20 cellular contexts compared by ENCODE assay signal in genomic region chr22:45019861-45020655, GRCh38. TPM values are rescaled to one million over a fixed set of nuclear protein-coding genes. Genes with fewer than 3 reads are reported as not detected.
DNase-seq lines count a peak whose midpoint lies in the region; ATAC-seq and TF ChIP-seq lines count a peak whose summit lies in the region.
"Had no signal": no experiment of that assay in that cellular context is flagged by ENCODE, and none has a peak within 500 bp of the region (broad histone marks: within the 10 kb centered on the region; RNA-seq: fewer than 3 reads in every experiment).

No MANE protein-coding gene starts in this region.

- H2BK120ac ChIP-seq in H9 (ENCODE audit: low read depth, low read length, poor library complexity, severe bottlenecking) = no peak overlapping the region
- H2BK120ac ChIP-seq in neuronal stem cell (ENCODE audit: low read depth, low read length) = no peak overlapping the region

- H3K27ac ChIP-seq in H9 (ENCODE audit: insufficient read length, low read depth, low read length) = no peak overlapping the region
- H3K27ac ChIP-seq in Panc1 (ENCODE audit: low read length) = no peak overlapping the region
- H3K27ac ChIP-seq in neuronal stem cell (replicated peaks; ENCODE audit: low read length) = no peak overlapping the region
- no peak overlapping the region for H3K27ac ChIP-seq in brain microvascular endothelial cell
- H3K27ac ChIP-seq: BLaER1, Peyer's patch, SJCRH30 had no signal

- no peak overlapping the region for H4K91ac ChIP-seq in H9 (ENCODE audit: insufficient read length, low read depth, low read length)
- no peak overlapping the region for H4K91ac ChIP-seq in neuronal stem cell (ENCODE audit: low read depth, low read length, poor library complexity)

- H2AFZ ChIP-seq in H9 (ENCODE audit: low read length) = no peak overlapping the region
- H2AFZ ChIP-seq in neuronal stem cell (ENCODE audit: low read length) = no peak overlapping the region

- CTCF ChIA-PET in Panc1 (lab: Charles Lee) = no interaction called here

- H3K56ac ChIP-seq in H9 (ENCODE audit: insufficient read length, low read depth, low read length) = no peak overlapping the region

- H3K36me3 Mint-ChIP-seq in H9 (ENCODE audit: insufficient read depth in 1 of 3, low read depth in 3 of 3) = peaks cover 0 to 5% (median 2%) of the 10 kb centered on the region in 3 experiments; a peak in 1 of 7 replicates
- no peaks in the 10 kb centered on the region for H3K36me3 Mint-ChIP-seq in activated T-helper 1 cell treated with anti-CD3 and anti-CD28 coated beads, Interleukin-12 subunit alpha, Interleukin-12 subunit beta, Interleukin-2, Interleukin-4 antibody, amounts not matched to agents 30 ng/mL and 10 ng/mL and 1 ng/mL, durations not matched to agents 14 hours and 24 hours and 36 hours (ENCODE audit: low read depth)
- H3K36me3 Mint-ChIP-seq: T-cell had no signal

- H2AK5ac ChIP-seq in H9 (ENCODE audit: insufficient read length, low read length) (no peak overlapping the region), neuronal stem cell (ENCODE audit: low read depth, low read length) (peak overlapping the region; percentile 66)

- H3K4me3 ChIP-seq in Panc1 (ENCODE audit: low read depth in 2 of 2, low read length in 2 of 2) (no peak overlapping the region), neuronal stem cell (ENCODE audit: low read length in 2 of 2) (no peak overlapping the region), brain microvascular endothelial cell (ENCODE audit: low read depth, low read length) (no peak overlapping the region)
- H3K4me3 ChIP-seq: BLaER1, Peyer's patch, SJCRH30 had no signal

- peaks cover 6% of the 10 kb centered on the region; the same call in 1 of the 2 replicates for H3K4me1 ChIP-seq in H9 (ENCODE audit: insufficient read depth, low read length)
- no peaks in the 10 kb centered on the region for H3K4me1 ChIP-seq in Panc1 (ENCODE audit: control insufficient read depth, insufficient read depth, low read length)
- no peaks in the 10 kb centered on the region for H3K4me1 ChIP-seq in neuronal stem cell (ENCODE audit: control insufficient read depth in 2 of 2, insufficient read depth in 1 of 2, low read depth in 1 of 2, low read length in 2 of 2)
- H3K4me1 ChIP-seq: Peyer's patch, SJCRH30 had no signal

- POLR2A ChIA-PET in Panc1 (lab: Charles Lee) = no interaction called here

- H2BK15ac ChIP-seq in H9 (ENCODE audit: low read depth, low read length) = no peak overlapping the region
- no peak overlapping the region for H2BK15ac ChIP-seq in neuronal stem cell (ENCODE audit: low read length)

- H4K8ac ChIP-seq in H9 (replicated peaks; ENCODE audit: insufficient read length, low read depth, low read length) (no peak overlapping the region), neuronal stem cell (ENCODE audit: low read depth, low read length) (no peak overlapping the region)

- H2BK5ac ChIP-seq in H9 (ENCODE audit: insufficient read length, low read length) = no peak overlapping the region
- H2BK5ac ChIP-seq in neuronal stem cell (ENCODE audit: low read length) = no peak overlapping the region

- ATAC-seq in Panc1 = peak; percentile 42; the same call in 1 of the 2 replicates
- ATAC-seq: T-cell had no signal

- H2BK12ac ChIP-seq in H9 (ENCODE audit: insufficient read length, low read depth, low read length) (no peak overlapping the region), neuronal stem cell (ENCODE audit: low read length) (peak overlapping the region; percentile 16)

- H3K9me3 ChIP-seq in H9 (ENCODE audit: control insufficient read depth, low read depth, low read length) (no peaks in the 10 kb centered on the region), Panc1 (ENCODE audit: control insufficient read depth, insufficient read depth, low read depth, low read length) (no peaks in the 10 kb centered on the region), neuronal stem cell (replicated peaks in 1 of 2; ENCODE audit: control insufficient read depth in 2 of 2, insufficient read depth in 1 of 2, low read depth in 1 of 2, low read length in 2 of 2) (no peaks in the 10 kb centered on the region)
- H3K9me3 ChIP-seq: BLaER1, Peyer's patch, SJCRH30 had no signal

- no peak overlapping the region for H3T11ph ChIP-seq in H9 (ENCODE audit: low read length)

- H3K4me1 Mint-ChIP-seq in H9 = peaks cover 21 to 32% of the 10 kb centered on the region in 2 experiments
- no peaks in the 10 kb centered on the region for H3K4me1 Mint-ChIP-seq in activated T-helper 1 cell treated with anti-CD3 and anti-CD28 coated beads, Interleukin-12 subunit alpha, Interleukin-12 subunit beta, Interleukin-2, Interleukin-4 antibody, amounts not matched to agents 30 ng/mL and 10 ng/mL and 1 ng/mL, durations not matched to agents 14 hours and 24 hours and 36 hours (ENCODE audit: low read depth)
- H3K4me1 Mint-ChIP-seq: T-cell had no signal

- H3K79me2 ChIP-seq in H9 (ENCODE audit: insufficient read depth, low read length) = 0 out of 2 replicates have a peak, but pooled peaks cover 2% of the 10 kb centered on the region

- H3K4me2 ChIP-seq in H9 (ENCODE audit: insufficient read depth, insufficient read length, low read length) = no peak overlapping the region
- no peak overlapping the region for H3K4me2 ChIP-seq in neuronal stem cell (ENCODE audit: insufficient read depth, low read length, poor library complexity, severe bottlenecking)
- H3K4me2 ChIP-seq: BLaER1 had no signal

- in situ Hi-C loops in Panc1 (cut with HindIII; ENCODE audit: low pct_unique_long_range_greater_than_20kb, low sequenced_read_pairs) (no loop called here), brain microvascular endothelial cell (cut with HindIII; ENCODE audit: low pct_ligation_motif_present, low sequenced_read_pairs) (no loop called here)

- intact Hi-C loops in Panc1 (cut with micrococcal nuclease; ENCODE audit: unreplicated experiment) = no loop called here
- intact Hi-C loops in activated T-helper 1 cell treated with anti-CD3 and anti-CD28 coated beads, Interleukin-12 subunit alpha, Interleukin-12 subunit beta, Interleukin-2, Interleukin-4 antibody, amounts not matched to agents 30 ng/mL and 10 ng/mL and 1 ng/mL, durations not matched to agents 14 hours and 24 hours and 36 hours (cut with micrococcal nuclease) = loop anchor here (10.0 kb wide), 1 partner anchor 75 kb away; no protein-coding TSS in a partner anchor

- TF ChIP-seq CTCF in H9 (conservative IDR thresholded peaks at IDR 0.05) (no peak), Panc1 (IDR thresholded peaks at IDR 0.05) (no peak), brain microvascular endothelial cell (IDR thresholded peaks at IDR 0.05; ENCODE audit: low read depth, low read length, missing control alignments) (no peak)

- no peak overlapping the region; a peak in 1 of 5 replicates for H3K4me3 Mint-ChIP-seq in H9
- H3K4me3 Mint-ChIP-seq in activated T-helper 1 cell treated with anti-CD3 and anti-CD28 coated beads, Interleukin-12 subunit alpha, Interleukin-12 subunit beta, Interleukin-2, Interleukin-4 antibody, amounts not matched to agents 30 ng/mL and 10 ng/mL and 1 ng/mL, durations not matched to agents 14 hours and 24 hours and 36 hours = no peak overlapping the region
- H3K4me3 Mint-ChIP-seq: CD4-positive, alpha-beta T cell; HFFc6; T-cell; T-helper 2 cell treated with Interferon-gamma antibody and Interleukin-4, amounts not matched to agents 5 μg/mL and 100 μg/mL, for 36 hours had no signal

- H3K36me3 ChIP-seq in Panc1 (ENCODE audit: control insufficient read depth, insufficient read depth, low read length) (no peaks in the 10 kb centered on the region), neuronal stem cell (replicated peaks in 1 of 2; ENCODE audit: control insufficient read depth in 2 of 2, insufficient read depth in 2 of 2, low read length in 2 of 2) (no peaks in the 10 kb centered on the region), brain microvascular endothelial cell (replicated peaks) (no peaks in the 10 kb centered on the region)
- H3K36me3 ChIP-seq: BLaER1, Peyer's patch, SJCRH30 had no signal

- no peak overlapping the region for H3K9ac ChIP-seq in H9 (ENCODE audit: extremely low read depth, insufficient read length, low read length)
- no peak overlapping the region for H3K9ac ChIP-seq in neuronal stem cell (ENCODE audit: low read depth, low read length, poor library complexity)
- H3K9ac ChIP-seq: BLaER1 had no signal

- peaks cover 51% of the 10 kb centered on the region for H3K27me3 Mint-ChIP-seq in H9 (ENCODE audit: low read depth)
- peaks cover 9% of the 10 kb centered on the region for H3K27me3 Mint-ChIP-seq in activated T-helper 1 cell treated with anti-CD3 and anti-CD28 coated beads, Interleukin-12 subunit alpha, Interleukin-12 subunit beta, Interleukin-2, Interleukin-4 antibody, amounts not matched to agents 30 ng/mL and 10 ng/mL and 1 ng/mL, durations not matched to agents 14 hours and 24 hours and 36 hours (ENCODE audit: insufficient read depth)

- no CpG with 5 or more reads among the region's 16 CpGs for WGBS in H9 (ENCODE audit: extremely low coverage, insufficient read length, low lambda C conversion rate)
- no CpG with 5 or more reads among the region's 16 CpGs for whole genome bisulfite sequencing in neuronal stem cell (ENCODE audit: extremely low coverage in 2 of 2, insufficient read length in 2 of 2, insufficient replicate concordance in 1 of 2), 2 donors

- peaks cover 3 to 7% of the 10 kb centered on the region in 2 experiments; a peak in 2 of 5 replicates for H3K9me3 Mint-ChIP-seq in H9
- no peaks in the 10 kb centered on the region for H3K9me3 Mint-ChIP-seq in activated T-helper 1 cell treated with anti-CD3 and anti-CD28 coated beads, Interleukin-12 subunit alpha, Interleukin-12 subunit beta, Interleukin-2, Interleukin-4 antibody, amounts not matched to agents 30 ng/mL and 10 ng/mL and 1 ng/mL, durations not matched to agents 14 hours and 24 hours and 36 hours
- H3K9me3 Mint-ChIP-seq: CD4-positive, alpha-beta T cell; HFFc6; T-cell; T-helper 2 cell treated with Interferon-gamma antibody and Interleukin-4, amounts not matched to agents 5 μg/mL and 100 μg/mL, for 36 hours had no signal

- no peaks in the 10 kb centered on the region for H3K23me2 ChIP-seq in H9 (ENCODE audit: insufficient read length, low read depth, low read length, poor library complexity, severe bottlenecking)

- H3K18ac ChIP-seq in H9 (ENCODE audit: insufficient read length, low read depth, low read length) = no peak overlapping the region
- H3K18ac ChIP-seq in neuronal stem cell (ENCODE audit: low read length) = no peak overlapping the region

- DNase-seq in COLO668 (lab: John Stamatoyannopoulos, UW; ENCODE audit: unreplicated experiment) (peak; percentile 10), H9 (peak; percentile 49), Panc1 (ENCODE audit: low read depth, low spot score) (no peak), neuronal stem cell (ENCODE audit: low spot score) (no peak), brain microvascular endothelial cell (no peak), HPDE6-E6E7 (ENCODE audit: extremely low spot score) (no peak)
- no peak for DNase-seq in activated T-helper 1 cell treated with anti-CD3 and anti-CD28 coated beads, Interleukin-12 subunit alpha, Interleukin-12 subunit beta, Interleukin-2, Interleukin-4 antibody, amounts not matched to agents 30 ng/mL and 10 ng/mL and 1 ng/mL, durations not matched to agents 14 hours and 24 hours and 36 hours (ENCODE audit: low spot score)
- DNase-seq: CD4-positive, alpha-beta T cell; DMS153; HFFc6; Kasumi-1; NCI-H187; NCI-H446 treated with DMSO at 0.1 percent for 48 hours; NCI-H526 treated with DMSO at 0.1 percent for 48 hours; NK-92 treated with Interleukin-12 subunit alpha and Interleukin-12 subunit beta, amount 100 ng/mL, for 24 hours; Peyer's patch; SJCRH30; T-cell had no signal

- H2BK20ac ChIP-seq in H9 (ENCODE audit: low read depth, low read length, poor library complexity, severe bottlenecking) = no peak overlapping the region

- no peak overlapping the region for H3K4ac ChIP-seq in H9 (ENCODE audit: low read depth, low read length)
- no peak overlapping the region for H3K4ac ChIP-seq in neuronal stem cell (ENCODE audit: low read length)

- no peak overlapping the region for H4K5ac ChIP-seq in H9 (ENCODE audit: insufficient read length, low read depth, low read length)

- BruUV-seq in Panc1 (replicated peaks; lab: Mats Ljungman, UMichigan) = no TSS peak

- H3K27me3 ChIP-seq in H9 (ENCODE audit: insufficient read depth, low read length) (no peaks in the 10 kb centered on the region), Panc1 (ENCODE audit: control insufficient read depth, insufficient read depth, low read length) (peaks cover 3% of the 10 kb centered on the region; the same call in 1 of the 2 replicates), neuronal stem cell (ENCODE audit: control insufficient read depth in 3 of 3, insufficient read depth in 3 of 3, low read depth in 1 of 3, low read length in 3 of 3) (peaks cover 0 to 37% (median 0%) of the 10 kb centered on the region in 3 experiments), brain microvascular endothelial cell (replicated peaks) (no peaks in the 10 kb centered on the region)
- H3K27me3 ChIP-seq: BLaER1, Peyer's patch, SJCRH30 had no signal

- no peak overlapping the region for H3K14ac ChIP-seq in H9 (ENCODE audit: insufficient read depth, low read length)
- no peak overlapping the region for H3K14ac ChIP-seq in neuronal stem cell (ENCODE audit: low read length)

- H3K79me1 ChIP-seq in H9 (ENCODE audit: insufficient read depth, low read depth, low read length, poor library complexity, severe bottlenecking) (no peaks in the 10 kb centered on the region), neuronal stem cell (ENCODE audit: low read depth, low read length) (no peaks in the 10 kb centered on the region)

- H3K23ac ChIP-seq in H9 (ENCODE audit: insufficient read length, low read depth, low read length) (no peak overlapping the region), neuronal stem cell (ENCODE audit: low read depth, low read length, poor library complexity) (no peak overlapping the region)

- no peak overlapping the region for H3K27ac Mint-ChIP-seq in H9
- H3K27ac Mint-ChIP-seq in activated T-helper 1 cell treated with anti-CD3 and anti-CD28 coated beads, Interleukin-12 subunit alpha, Interleukin-12 subunit beta, Interleukin-2, Interleukin-4 antibody, amounts not matched to agents 30 ng/mL and 10 ng/mL and 1 ng/mL, durations not matched to agents 14 hours and 24 hours and 36 hours = no peak overlapping the region
- H3K27ac Mint-ChIP-seq: CD4-positive, alpha-beta T cell; HFFc6; T-cell; T-helper 2 cell treated with Interferon-gamma antibody and Interleukin-4, amounts not matched to agents 5 μg/mL and 100 μg/mL, for 36 hours had no signal

- H4K20me1 ChIP-seq in H9 (ENCODE audit: control insufficient read depth, insufficient read depth, insufficient read length) = no peaks in the 10 kb centered on the region
- H4K20me1 ChIP-seq: BLaER1 had no signal

RNA-seq across cellular contexts. Expression of gene PHF21B, which starts 10.3 kb away (rescaled TPM):
- total RNA-seq in H9 (2021) (54.3 and 60.3 TPM in 2 replicates), Panc1 (2021; ENCODE audit: unreplicated experiment) (4.5 TPM)
- 2.3 TPM for polyA plus RNA-seq in Panc1 (2012; ENCODE audit: insufficient read length)
- polyA plus RNA-seq in neuronal stem cell (2013, experiment 1 of 2) = 17.7 TPM
- polyA plus RNA-seq in neuronal stem cell (2013, experiment 2 of 2) = 21.4 TPM
- 0.21 TPM in 1 of 2 replicates, not detected in the other for total RNA-seq in activated T-helper 1 cell treated with anti-CD3 and anti-CD28 coated beads, Interleukin-12 subunit alpha, Interleukin-12 subunit beta, Interleukin-2, Interleukin-4 antibody, amounts not matched to agents 30 ng/mL and 10 ng/mL and 1 ng/mL, durations not matched to agents 14 hours and 24 hours and 36 hours
- total RNA-seq: CD4-positive, alpha-beta T cell; HFFc6; Peyer's patch had no signal

Comparison
In these comparisons a context has a peak if more than half of its experiments do, and no peak if none do; other contexts are left out.
1. DNase-seq: peak in COLO668 (single experiment) and H9 (single experiment); none in Panc1 (single experiment), neuronal stem cell (single experiment), brain microvascular endothelial cell (single experiment), HPDE6-E6E7 (single experiment) and activated T-helper 1 cell treated with anti-CD3 and anti-CD28 coated beads, Interleukin-12 subunit alpha, Interleukin-12 subunit beta, Interleukin-2, Interleukin-4 antibody, amounts not matched to agents 30 ng/mL and 10 ng/mL and 1 ng/mL, durations not matched to agents 14 hours and 24 hours and 36 hours (single experiment).
2. RNA of gene PHF21B, which starts 10.3 kb away (total RNA-seq): 54.3 to 60.3 TPM in H9; 4.5 TPM in Panc1 (single experiment) and 0.21 TPM in activated T-helper 1 cell treated with anti-CD3 and anti-CD28 coated beads, Interleukin-12 subunit alpha, Interleukin-12 subunit beta, Interleukin-2, Interleukin-4 antibody, amounts not matched to agents 30 ng/mL and 10 ng/mL and 1 ng/mL, durations not matched to agents 14 hours and 24 hours and 36 hours; every median in the first group is over 10 times any median in the second.